In genomic region chr2:237281900-237282306, GRCh38 we compare ENCODE assay signal across 15 cellular contexts.
DNase-seq lines count a peak whose midpoint lies in the region; TF ChIP-seq lines count a peak whose summit lies in the region.
"Had no signal": no experiment of that assay in that cellular context is flagged by ENCODE, and none has a peak within 500 bp of the region (broad histone marks: within the 10 kb centered on the region; RNA-seq: fewer than 3 reads in every experiment).

No MANE protein-coding gene starts in this region.

- H3K27ac Mint-ChIP-seq in nephron: peak overlapping the region in 2 of 3 experiments; percentile 59 to 92
- H3K27ac Mint-ChIP-seq in Caco-2 (ENCODE audit: unreplicated experiment): no peak overlapping the region

- H3K27me3 ChIP-seq in mammary epithelial cell (ENCODE audit: insufficient read depth, low read length): no peaks in the 10 kb centered on the region
- no peaks in the 10 kb centered on the region for H3K27me3 ChIP-seq in Caco-2 (replicated peaks; ENCODE audit: control insufficient read depth, insufficient read depth, low read length)

- dilution Hi-C loops in mammary epithelial cell (cut with HindIII; ENCODE audit: low sequenced_read_pairs): no loop called here

- H3K4me1 Mint-ChIP-seq in nephron: peaks cover 46% of the 10 kb centered on the region
- peaks cover 7% of the 10 kb centered on the region for H3K4me1 Mint-ChIP-seq in Caco-2 (ENCODE audit: low read depth, unreplicated experiment)

- H3K4me2 ChIP-seq in mammary epithelial cell (ENCODE audit: insufficient read depth, low read depth, low read length): no peak overlapping the region

- H3K9me3 ChIP-seq in mammary epithelial cell (replicated peaks; ENCODE audit: insufficient read depth, low read length): no peaks in the 10 kb centered on the region
- no peaks in the 10 kb centered on the region for H3K9me3 ChIP-seq in Caco-2

- no peak overlapping the region for H3K27ac ChIP-seq in mammary epithelial cell (ENCODE audit: insufficient read depth, low read depth, low read length)
- H3K27ac ChIP-seq: parathyroid adenoma had no signal

- DNase-seq in DMS79 treated with DMSO at 0.1 percent for 48 hours (lab: John Stamatoyannopoulos, UW) (peak; percentile 76), NCI-H226 (peak; percentile 11), mammary epithelial cell (peak; percentile 71), NCI-H146 (lab: John Stamatoyannopoulos, UW) (no peak), Caco-2 (no peak), GM13977 (ENCODE audit: low spot score) (no peak), RPMI8226 (no peak)
- DNase-seq: activated T-cell treated with anti-CD3 and anti-CD28 coated beads, Interleukin-2, amount 50 U/mL, for 48 hours; dermis blood vessel endothelial cell; DMS 273 treated with DMSO at 0.1 percent for 48 hours; islet precursor cell; NCI-H2171; T-helper 9 cell had no signal

- no peaks in the 10 kb centered on the region for H3K36me3 Mint-ChIP-seq in nephron (ENCODE audit: low read depth)
- H3K36me3 Mint-ChIP-seq in Caco-2 (ENCODE audit: insufficient read depth, unreplicated experiment): no peaks in the 10 kb centered on the region

- no peak overlapping the region for H2AFZ ChIP-seq in mammary epithelial cell (ENCODE audit: low read depth, low read length)
- H2AFZ ChIP-seq: parathyroid adenoma had no signal

- H3K79me2 ChIP-seq in mammary epithelial cell (ENCODE audit: insufficient read depth, low read length): no peaks in the 10 kb centered on the region
- H3K79me2 ChIP-seq: parathyroid adenoma had no signal

- POLR2A ChIA-PET in Caco-2 (lab: Charles Lee): no interaction called here

- H3K4me1 ChIP-seq in mammary epithelial cell (ENCODE audit: insufficient read depth, low read length): peaks cover 7% of the 10 kb centered on the region
- H3K4me1 ChIP-seq in Caco-2: no peaks in the 10 kb centered on the region
- H3K4me1 ChIP-seq: parathyroid adenoma had no signal

- CTCF ChIA-PET in mammary epithelial cell (lab: Charles Lee; ENCODE audit: low non-redundant PET): no interaction called here
- CTCF ChIA-PET in Caco-2 (lab: Charles Lee): no interaction called here

- no peak overlapping the region for H3K4me3 ChIP-seq in mammary epithelial cell (replicated peaks in 1 of 3; ENCODE audit: insufficient read depth in 1 of 3, low read depth in 2 of 3, low read length in 3 of 3)
- H3K4me3 ChIP-seq in Caco-2 (ENCODE audit: low read depth, low read length): no peak overlapping the region

- H4K20me1 ChIP-seq in mammary epithelial cell (ENCODE audit: insufficient read depth, low read length): no peaks in the 10 kb centered on the region

- TF ChIP-seq CTCF in mammary epithelial cell (conservative IDR thresholded peaks at IDR 0.05 in 1 of 2, IDR thresholded peaks at IDR 0.05 in 1 of 2; ENCODE audit: extremely low read depth in 1 of 2, insufficient read depth in 1 of 2, low read depth in 1 of 2, low read length in 2 of 2) (no peak), nephron (IDR thresholded peaks at IDR 0.05; ENCODE audit: unreplicated experiment in 3 of 3) (no peak), Caco-2 (IDR thresholded peaks at IDR 0.05; ENCODE audit: insufficient read depth in 1 of 2, low read depth in 1 of 2, low read length in 1 of 2, severe bottlenecking in 1 of 2, unreplicated experiment in 1 of 2) (no peak), GM13977 (IDR thresholded peaks at IDR 0.05; ENCODE audit: extremely low read depth, insufficient read depth, missing control alignments) (no peak)

- H3K27me3 Mint-ChIP-seq in nephron (ENCODE audit: low read depth) (peaks cover 4% of the 10 kb centered on the region), Caco-2 (ENCODE audit: insufficient read depth, unreplicated experiment) (no peaks in the 10 kb centered on the region)

- in situ Hi-C loops in mammary epithelial cell (cut with MboI; ENCODE audit: low sequenced_read_pairs in 2 of 2): no loop called here
- in situ Hi-C loops in GM13977 (cut with MboI; ENCODE audit: low pct_unique_long_range_greater_than_20kb, low sequenced_read_pairs, unreplicated experiment): no loop called here

- H3K4me3 Mint-ChIP-seq in nephron: no peak overlapping the region
- no peak overlapping the region for H3K4me3 Mint-ChIP-seq in Caco-2 (ENCODE audit: unreplicated experiment)

- H3K9me3 Mint-ChIP-seq in nephron: peaks cover 8% of the 10 kb centered on the region
- no peaks in the 10 kb centered on the region for H3K9me3 Mint-ChIP-seq in Caco-2 (ENCODE audit: unreplicated experiment)

- no peaks in the 10 kb centered on the region for H3K36me3 ChIP-seq in mammary epithelial cell (ENCODE audit: insufficient read depth, low read length)
- no peaks in the 10 kb centered on the region for H3K36me3 ChIP-seq in Caco-2 (ENCODE audit: control insufficient read depth, insufficient read depth, low read length)

- no peak overlapping the region for H3K9ac ChIP-seq in mammary epithelial cell (ENCODE audit: insufficient read depth, low read length)
- H3K9ac ChIP-seq: parathyroid adenoma had no signal

- 19% methylated on average over 2 of the region's 2 CpGs for WGBS in mammary epithelial cell (ENCODE audit: low coverage, missing lambda C conversion rate)

- intact Hi-C loops in mammary epithelial cell (cut with micrococcal nuclease): no loop called here
- intact Hi-C loops in Caco-2 (cut with micrococcal nuclease; ENCODE audit: unreplicated experiment): no loop called here

- no TSS peak for BruUV-seq in mammary epithelial cell (replicated peaks; lab: Mats Ljungman, UMichigan)
- no TSS peak for BruUV-seq in Caco-2 (replicated peaks; lab: Mats Ljungman, UMichigan)

Comparison
In these comparisons a context has a peak if more than half of its experiments do, and no peak if none do; other contexts are left out.
1. DNase-seq: peak in DMS79 treated with DMSO at 0.1 percent for 48 hours (single experiment), NCI-H226 (single experiment) and mammary epithelial cell (single experiment); none in NCI-H146 (single experiment), Caco-2 (0 of 2), GM13977 (single experiment) and RPMI8226 (single experiment).